ENCODE assay signal across 10 cellular contexts in the genomic region with DNA sequence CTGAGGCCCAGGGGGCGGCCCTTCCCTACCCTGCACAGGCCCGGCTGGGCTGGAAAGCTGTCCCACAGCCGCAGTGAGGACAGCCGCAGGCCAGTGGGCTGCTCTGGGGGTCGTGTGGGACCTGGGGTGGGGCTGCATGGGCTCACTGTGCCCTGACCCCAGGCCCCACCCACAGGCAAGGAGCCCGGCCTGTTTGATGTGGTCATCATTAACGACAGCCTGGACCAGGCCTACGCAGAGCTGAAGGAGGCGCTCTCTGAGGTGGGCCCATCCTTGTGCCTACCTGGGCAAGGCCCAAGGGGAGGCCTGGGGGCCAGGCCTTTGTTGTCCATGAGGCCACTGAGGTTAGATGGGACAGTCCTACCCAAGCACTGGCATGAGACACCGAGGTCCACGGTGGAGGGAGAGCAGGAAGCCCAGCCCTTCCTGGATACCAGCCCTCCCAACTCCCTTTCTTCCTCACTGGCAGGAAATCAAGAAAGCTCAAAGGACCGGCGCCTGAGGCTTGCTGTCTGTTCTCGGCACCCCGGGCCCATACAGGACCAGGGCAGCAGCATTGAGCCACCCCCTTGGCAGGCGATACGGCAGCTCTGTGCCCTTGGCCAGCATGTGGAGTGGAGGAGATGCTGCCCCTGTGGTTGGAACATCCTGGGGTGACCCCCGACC. TPM values are rescaled to one million over a fixed set of nuclear protein-coding genes. Genes with fewer than 3 reads are reported as not detected.
DNase-seq lines count a peak whose midpoint lies in the region; ATAC-seq and TF ChIP-seq lines count a peak whose summit lies in the region.
"Had no signal": no experiment of that assay in that cellular context is flagged by ENCODE, and none has a peak within 500 bp of the region (broad histone marks: within the 10 kb centered on the region; RNA-seq: fewer than 3 reads in every experiment).

No MANE protein-coding gene starts in this region.

- no peak for TF ChIP-seq CTCF in heart right ventricle (IDR thresholded peaks at IDR 0.05)
- TF ChIP-seq CTCF in osteoblast (IDR thresholded peaks at IDR 0.05; ENCODE audit: extremely low read depth, low read depth, low read length) = no peak

- H3K27me3 ChIP-seq in heart right ventricle (no peaks in the 10 kb centered on the region), osteoblast (ENCODE audit: insufficient read depth, low read length) (no peaks in the 10 kb centered on the region)

- peak overlapping the region in 2 of 10 donors; percentile 1 to 8 for H3K4me3 ChIP-seq in heart right ventricle
- H3K4me3 ChIP-seq in osteoblast (ENCODE audit: insufficient read depth, low read length) = no peak overlapping the region

- peaks cover 0 to 53% (median 5%) of the 10 kb centered on the region in 9 donors for H3K36me3 ChIP-seq in heart right ventricle
- peaks cover 4% of the 10 kb centered on the region for H3K36me3 ChIP-seq in osteoblast (ENCODE audit: insufficient read depth, low read length)

- ATAC-seq in heart right ventricle = peak in 3 of 8 donors; percentile 0 to 29 (median 3)
- ATAC-seq in Right ventricle myocardium superior (ENCODE audit: poor library complexity) = no peak
- no peak for ATAC-seq in activated CD4-positive, CD25-positive, alpha-beta regulatory T cell treated with anti-CD3 and anti-CD28 coated beads, Interleukin-2, amount 50 U/mL, for 24 hours

- no peak overlapping the region for H3K4me2 ChIP-seq in osteoblast (ENCODE audit: insufficient read depth, low read length)

- H3K4me1 ChIP-seq in heart right ventricle (peaks cover 36 to 86% (median 64%) of the 10 kb centered on the region in 9 donors), osteoblast (ENCODE audit: insufficient read depth, low read length) (peaks cover 19% of the 10 kb centered on the region)

- peak in 1 of 2 donors; percentile 19 for DNase-seq in heart right ventricle
- no peak for DNase-seq in Right ventricle myocardium superior
- DNase-seq in epithelial cell of prostate (ENCODE audit: low read depth, low spot score) = no peak
- DNase-seq in osteoblast (ENCODE audit: insufficient read length, low spot score, missing footprints) = peak; percentile 75
- no peak for DNase-seq in GM03348 (ENCODE audit: low spot score)
- no peak for DNase-seq in stimulated activated CD4-positive, alpha-beta T cell treated with anti-CD3 and anti-CD28 coated beads, Interleukin-2, amount 100 ng/mL, for 48 hours
- DNase-seq in NCI-H1092 treated with DMSO at 0.1 percent for 48 hours (lab: John Stamatoyannopoulos, UW) = no peak
- DNase-seq: NCI-H1417, T-helper 1 cell had no signal

- H3K79me2 ChIP-seq in osteoblast (ENCODE audit: insufficient read depth, low read length) = peaks cover 75% of the 10 kb centered on the region

- H4K20me1 ChIP-seq in osteoblast (ENCODE audit: insufficient read depth, low read length) = peaks cover 54% of the 10 kb centered on the region

- 61 to 66% methylated on average over 18 of the region's 18 CpGs for WGBS in heart right ventricle, 2 donors

- intact Hi-C loops in heart right ventricle (cut with DNase I) = no loop called here
- intact Hi-C loops in Right ventricle myocardium superior (cut with DNase I) = no loop called here

- H3K9me3 ChIP-seq in heart right ventricle (no peaks in the 10 kb centered on the region), osteoblast (ENCODE audit: low read depth, low read length) (no peaks in the 10 kb centered on the region)

- peak overlapping the region; percentile 67 to 91 (median 85) for H3K27ac ChIP-seq in heart right ventricle
- peak overlapping the region; percentile 61 for H3K27ac ChIP-seq in epithelial cell of prostate
- no peak overlapping the region for H3K27ac ChIP-seq in osteoblast (ENCODE audit: low read depth, low read length)

- H2AFZ ChIP-seq in osteoblast (ENCODE audit: low read length) = no peak overlapping the region

RNA-seq across cellular contexts. Expression of gene GJC2, which starts 1.4 kb away (rescaled TPM):
- total RNA-seq in heart right ventricle (1 to 10 TPM in 7 of 10 donors, under 1 TPM in 3; 0.61 to 1.5 (median 1.2) TPM), Right ventricle myocardium superior (1.6 TPM), osteoblast (0.88 and 1.4 TPM in 2 replicates)
- 1 to 10 TPM; 1.0 to 1.4 TPM for polyA plus RNA-seq in heart right ventricle

RNA-seq across cellular contexts. Expression of gene GUK1, which starts 8.2 kb away (rescaled TPM):
- total RNA-seq in heart right ventricle (100 to 1,000 TPM; 121 to 207 (median 159) TPM), Right ventricle myocardium superior (143 TPM), osteoblast (253 and 278 TPM in 2 replicates)
- polyA plus RNA-seq in heart right ventricle = 100 to 1,000 TPM; 275 to 474 TPM

RNA-seq across cellular contexts. Expression of gene IBA57, which starts 17.3 kb away (rescaled TPM):
- total RNA-seq in heart right ventricle = 10 to 100 TPM in 9 of 10 donors, 1 to 10 TPM in 1; 9.3 to 20.3 (median 17.2) TPM
- 1 to 10 TPM; 2.8 to 6.7 TPM for polyA plus RNA-seq in heart right ventricle
- total RNA-seq in Right ventricle myocardium superior = 14.8 TPM
- total RNA-seq in osteoblast = 4.4 and 4.7 TPM in 2 replicates

RNA-seq across cellular contexts. Expression of gene MRPL55, which starts 39.2 kb away (rescaled TPM):
- total RNA-seq in heart right ventricle = 10 to 100 TPM; 38.0 to 65.2 (median 46.3) TPM
- polyA plus RNA-seq in heart right ventricle = 100 to 1,000 TPM; 113 to 174 TPM
- total RNA-seq in Right ventricle myocardium superior = 65.6 TPM
- total RNA-seq in osteoblast = 34.5 and 51.4 TPM in 2 replicates

RNA-seq across cellular contexts. Expression of gene C1orf35, which starts 45.2 kb away (rescaled TPM):
- total RNA-seq in heart right ventricle (10 to 100 TPM in 1 of 10 donors, 1 to 10 TPM in 9; 5.6 to 10.6 (median 6.3) TPM), Right ventricle myocardium superior (7.3 TPM), osteoblast (5.3 and 5.4 TPM in 2 replicates)
- 10 to 100 TPM; 11.3 to 15.7 TPM for polyA plus RNA-seq in heart right ventricle
